Comparison of ENCODE assay signal across 8 cellular contexts in genomic region chr5:71455427-71456361, GRCh38. TPM values are rescaled to one million over a fixed set of nuclear protein-coding genes. Genes with fewer than 3 reads are reported as not detected.
DNase-seq lines count a peak whose midpoint lies in the region; ATAC-seq, FAIRE-seq and TF ChIP-seq lines count a peak whose summit lies in the region.

BDP1 (plus strand) TSS chr5:71455651; CDS start chr5:71455878, 227 bp downstream.

- peaks cover 0 to 4% of the 10 kb centered on the region in 2 donors for H3K36me3 ChIP-seq in body of pancreas (replicated peaks in 1 of 2; ENCODE audit: insufficient read depth in 1 of 2, low read depth in 2 of 2)

- peak within 1 kb of the TSS; percentile 77 to 94 (median 90) for H3K27ac ChIP-seq in body of pancreas

- TF ChIP-seq POLR2A in GM18526 (IDR thresholded peaks at IDR 0.05; ENCODE audit: extremely low read depth, insufficient read length), result peak; percentile 64
- TF ChIP-seq POLR2A in body of pancreas (IDR thresholded peaks at IDR 0.05), result peak; percentile 61 to 92 (median 90)

- peak within 1 kb of the TSS; percentile 73 to 82 for H3K4me3 ChIP-seq in body of pancreas

- no peaks in the 10 kb centered on the region for H3K27me3 ChIP-seq in body of pancreas

- DNase-seq in NCI-H2107 treated with DMSO at 0.1 percent for 48 hours (lab: John Stamatoyannopoulos, UW; ENCODE audit: unreplicated experiment), result peak; percentile 63
- peak; percentile 96 to 98 (median 98) for DNase-seq in body of pancreas
- peak; percentile 75 for DNase-seq in iPS DF 19.7 (ENCODE audit: low read depth, low spot score)
- peak; percentile 98 for DNase-seq in sciatic nerve (ENCODE audit: low spot score)

- intact Hi-C loops in body of pancreas (cut with DNase I), result no loop called here
- intact Hi-C loops in sciatic nerve (cut with DNase I), result no loop called here

- FAIRE-seq in A204.1 (lab: Jason Lieb, UNC) (peak; percentile 58), TTC549 (lab: Jason Lieb, UNC) (peak; percentile 17)

- ATAC-seq in HG03066 (IDR thresholded peaks at IDR 0.05; ENCODE audit: low read depth, unreplicated experiment) (peak; percentile 88), body of pancreas (peak; percentile 98), sciatic nerve (peak; percentile 100)

- peak in 4 of 7 experiments; percentile 8 to 24 (median 12) for TF ChIP-seq CTCF in body of pancreas (IDR thresholded peaks at IDR 0.05)

- H3K4me1 ChIP-seq in body of pancreas, result peaks cover 16% of the 10 kb centered on the region

- H3K9me3 ChIP-seq in body of pancreas, result no peaks in the 10 kb centered on the region

- 0 to 2% methylated on average over 22 to 50 of the region's 50 CpGs for WGBS in body of pancreas, 2 donors

RNA-seq across cellular contexts. Expression of gene BDP1, which starts in this region (rescaled TPM):
- total RNA-seq in body of pancreas (10 to 100 TPM; 21.0 to 27.4 TPM), sciatic nerve (44.0 TPM)

Comparison
In these comparisons a context has a peak if more than half of its experiments do, and no peak if none do; other contexts are left out.
1. Peak in every context shown above with its lines: DNase-seq, ATAC-seq, H3K4me3 ChIP-seq and H3K27ac ChIP-seq.